In the genomic region with DNA sequence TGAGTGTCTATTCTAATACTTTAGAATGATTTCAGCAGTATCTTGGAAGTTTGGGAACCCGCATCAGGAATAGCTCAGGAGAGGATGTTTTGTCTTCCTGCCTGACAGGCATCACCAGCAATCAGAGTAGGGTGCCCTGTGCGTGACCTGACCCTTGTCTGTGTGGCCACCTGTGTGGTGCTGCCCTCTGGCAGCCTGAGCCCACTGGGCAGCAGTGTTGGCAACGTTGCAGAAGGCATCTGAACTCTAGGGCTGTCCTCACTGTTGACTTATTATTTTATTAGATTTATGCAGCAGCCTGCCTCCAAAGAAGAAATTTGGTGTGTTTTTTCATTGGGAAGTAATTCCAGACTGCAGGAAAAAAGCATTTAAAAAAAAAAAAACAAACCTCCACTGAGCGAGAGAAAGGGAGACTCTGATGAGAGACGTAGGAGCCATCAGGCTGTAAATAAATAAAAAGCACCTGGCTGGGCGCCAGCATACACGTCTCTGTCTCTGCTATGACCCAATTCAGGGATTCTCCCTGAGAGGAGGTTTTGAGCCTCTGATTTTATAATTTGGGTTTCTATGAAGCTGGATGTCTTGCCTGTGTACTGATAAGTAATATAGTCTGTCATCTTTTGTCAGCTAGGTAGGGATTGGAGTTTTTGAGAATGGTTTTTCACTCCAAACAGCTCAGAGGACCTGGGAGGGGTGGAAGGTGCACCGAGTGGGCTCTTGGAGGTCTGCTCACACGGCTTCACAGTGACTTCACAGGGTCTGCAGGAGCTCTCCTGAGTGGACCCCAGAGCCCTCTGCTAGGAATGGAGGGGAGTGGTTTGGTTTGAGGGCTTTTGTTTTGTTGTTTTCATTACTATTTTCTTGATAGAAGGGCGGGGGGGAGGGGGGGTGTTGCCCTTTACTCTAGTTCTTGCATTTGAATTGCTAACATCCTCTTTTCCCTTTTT, we compare ENCODE assay signal across 10 cellular contexts. TPM values are rescaled to one million over a fixed set of nuclear protein-coding genes. Genes with fewer than 3 reads are reported as not detected.
DNase-seq lines count a peak whose midpoint lies in the region; TF ChIP-seq lines count a peak whose summit lies in the region.
"Had no signal": no experiment of that assay in that cellular context is flagged by ENCODE, and none has a peak within 500 bp of the region (broad histone marks: within the 10 kb centered on the region; RNA-seq: fewer than 3 reads in every experiment).

No MANE protein-coding gene starts in this region.

- 43% methylated on average over 10 of the region's 10 CpGs for WGBS in prostate gland

- H3K4me1 ChIP-seq in prostate gland (replicated peaks): peaks cover 5% of the 10 kb centered on the region

- no peak overlapping the region for H3K27ac ChIP-seq in prostate gland
- H3K27ac ChIP-seq in coronary artery: no peak overlapping the region
- H3K27ac ChIP-seq: 22Rv1 had no signal

- no peaks in the 10 kb centered on the region for H3K9me3 ChIP-seq in prostate gland

- DNase-seq in DMS 273 (lab: John Stamatoyannopoulos, UW; ENCODE audit: unreplicated experiment) (peak; percentile 31), DMS 273 treated with DMSO at 0.1 percent for 48 hours (lab: John Stamatoyannopoulos, UW) (no peak), NCI-H2081 (lab: John Stamatoyannopoulos, UW) (peak; percentile 24 to 57), dermis blood vessel endothelial cell (peak; percentile 54), prostate gland (ENCODE audit: low spot score) (peak; percentile 31), coronary artery (ENCODE audit: low spot score) (no peak), SIG-M5 (lab: John Stamatoyannopoulos, UW) (no peak)
- no peak for DNase-seq in activated CD4-positive, alpha-beta T cell treated with anti-CD3 and anti-CD28 coated beads, Interleukin-2, amount 50 U/mL, for 48 hours
- DNase-seq: effector CD8-positive, alpha-beta T cell had no signal

- TF ChIP-seq CTCF in prostate gland (IDR thresholded peaks at IDR 0.05): no peak
- TF ChIP-seq CTCF in coronary artery (IDR thresholded peaks at IDR 0.05): no peak

- intact Hi-C loops in prostate gland (cut with DNase I): no loop called here

- no peaks in the 10 kb centered on the region for H3K27me3 ChIP-seq in prostate gland (replicated peaks; ENCODE audit: insufficient read depth)

- no peaks in the 10 kb centered on the region for H3K36me3 ChIP-seq in prostate gland

- no peak for TF ChIP-seq POLR2A in prostate gland (IDR thresholded peaks at IDR 0.05)

- H3K4me3 ChIP-seq in prostate gland: no peak overlapping the region
- H3K4me3 ChIP-seq in coronary artery: no peak overlapping the region

RNA-seq across cellular contexts. Expression of a gene that starts 48.9 kb away (rescaled TPM):
- total RNA-seq in dermis blood vessel endothelial cell (9.9 and 12.4 TPM in 2 replicates), prostate gland (10 to 100 TPM in 1 of 2 donors, under 1 TPM in 1; 0.73 to 16.4 TPM)

Comparison
In these comparisons a context has a peak if more than half of its experiments do, and no peak if none do; other contexts are left out.
1. DNase-seq: peak in DMS 273 (single experiment), NCI-H2081 (2 of 2), dermis blood vessel endothelial cell (single experiment) and prostate gland (single experiment); none in DMS 273 treated with DMSO at 0.1 percent for 48 hours (single experiment), activated CD4-positive, alpha-beta T cell treated with anti-CD3 and anti-CD28 coated beads, Interleukin-2, amount 50 U/mL, for 48 hours (0 of 2), coronary artery (single experiment) and SIG-M5 (single experiment).